In the genomic region with DNA sequence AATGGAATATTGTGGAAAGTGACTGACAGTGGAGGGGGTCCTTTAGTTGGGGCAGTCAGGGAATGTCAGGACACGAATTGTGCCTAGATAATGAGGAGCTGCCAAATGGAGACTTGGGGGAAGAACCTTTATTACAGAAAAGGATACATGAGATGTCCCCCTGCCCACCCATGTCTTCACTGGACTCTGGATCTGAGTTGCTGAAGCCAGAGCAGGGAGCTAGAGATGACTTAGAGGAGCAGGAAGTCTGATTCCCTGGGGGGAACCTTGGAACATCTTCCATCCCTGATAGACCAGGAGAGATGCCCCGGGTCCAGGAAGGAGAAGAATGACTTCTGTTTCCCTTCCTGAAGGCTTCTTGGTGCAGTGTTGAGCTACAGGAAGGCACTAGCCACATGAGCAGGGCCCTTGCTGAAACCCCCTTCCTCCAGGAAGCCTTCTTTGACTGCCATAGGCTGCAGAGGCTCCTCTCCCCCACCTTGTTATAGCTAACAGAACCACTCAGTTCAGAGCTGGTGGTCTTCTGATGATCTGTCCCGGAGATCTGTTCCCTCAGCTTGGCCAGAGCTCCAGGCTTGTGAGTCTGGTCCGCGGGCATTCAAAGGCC, we compare ENCODE assay signal across 10 cellular contexts. TPM values are rescaled to one million over a fixed set of nuclear protein-coding genes. Genes with fewer than 3 reads are reported as not detected.
DNase-seq lines count a peak whose midpoint lies in the region; ATAC-seq, FAIRE-seq and TF ChIP-seq lines count a peak whose summit lies in the region.
"Had no signal": no experiment of that assay in that cellular context is flagged by ENCODE, and none has a peak within 500 bp of the region (broad histone marks: within the 10 kb centered on the region; RNA-seq: fewer than 3 reads in every experiment).

No MANE protein-coding gene starts in this region.

- peaks cover 9% of the 10 kb centered on the region for H3K4me1 Mint-ChIP-seq in T-helper 2 cell treated with Interferon-gamma antibody and Interleukin-4, amounts not matched to agents 5 μg/mL and 100 μg/mL, for 36 hours (ENCODE audit: low read depth)

- H3K4me3 Mint-ChIP-seq in T-helper 2 cell treated with Interferon-gamma antibody and Interleukin-4, amounts not matched to agents 5 μg/mL and 100 μg/mL, for 36 hours = peak overlapping the region; percentile 85

- no peaks in the 10 kb centered on the region for H3K9me1 ChIP-seq in endothelial cell of umbilical vein (replicated peaks; ENCODE audit: control insufficient read depth, extremely low read depth, insufficient read depth, low read length)

- H3K9me3 Mint-ChIP-seq in T-helper 2 cell treated with Interferon-gamma antibody and Interleukin-4, amounts not matched to agents 5 μg/mL and 100 μg/mL, for 36 hours = no peaks in the 10 kb centered on the region

- H3K4me2 ChIP-seq in OCI-LY7 (ENCODE audit: low read length) = peak overlapping the region; percentile 83
- peak overlapping the region; percentile 45 for H3K4me2 ChIP-seq in endothelial cell of umbilical vein (ENCODE audit: insufficient read depth, low read length)
- peak overlapping the region; percentile 96 for H3K4me2 ChIP-seq in parathyroid adenoma (ENCODE audit: low read length)

- no peaks in the 10 kb centered on the region for H3K9me2 ChIP-seq in OCI-LY7 (ENCODE audit: insufficient read depth, low read length)

- no peak for FAIRE-seq in endothelial cell of umbilical vein (lab: Jason Lieb, UNC)

- no peak for TF ChIP-seq CTCF in OCI-LY7 (conservative IDR thresholded peaks at IDR 0.05; ENCODE audit: low read length)
- TF ChIP-seq CTCF in endothelial cell of umbilical vein (IDR thresholded peaks at IDR 0.05; ENCODE audit: extremely low read depth in 1 of 2, insufficient read depth in 1 of 2, low read depth in 1 of 2, low read length in 2 of 2) = no peak
- TF ChIP-seq CTCF in parathyroid adenoma (IDR thresholded peaks at IDR 0.05) = no peak
- TF ChIP-seq CTCF in gastrocnemius medialis (IDR thresholded peaks at IDR 0.05 in 4 of 5, conservative IDR thresholded peaks at IDR 0.05 in 1 of 5) = no peak

- dilution Hi-C loops in endothelial cell of umbilical vein (cut with MboI; ENCODE audit: extremely low pct_ligation_motif_present, low sequenced_read_pairs) = no loop called here

- H3K9me3 ChIP-seq in OCI-LY7 (ENCODE audit: low read length) (no peaks in the 10 kb centered on the region), endothelial cell of umbilical vein (replicated peaks; ENCODE audit: control insufficient read depth, insufficient read depth, low read length) (no peaks in the 10 kb centered on the region), parathyroid adenoma (ENCODE audit: control insufficient read depth, low read length) (no peaks in the 10 kb centered on the region), gastrocnemius medialis (no peaks in the 10 kb centered on the region)

- H3K36me3 Mint-ChIP-seq in T-helper 2 cell treated with Interferon-gamma antibody and Interleukin-4, amounts not matched to agents 5 μg/mL and 100 μg/mL, for 36 hours (ENCODE audit: low read depth) = no peaks in the 10 kb centered on the region

- BruUV-seq in OCI-LY7 (replicated peaks; lab: Mats Ljungman, UMichigan) (no TSS peak), endothelial cell of umbilical vein (replicated peaks; lab: Mats Ljungman, UMichigan) (no TSS peak)

- H3K27me3 ChIP-seq in endothelial cell of umbilical vein (ENCODE audit: control insufficient read depth in 2 of 2, insufficient read depth in 2 of 2, low read length in 2 of 2) (peaks cover 26 to 42% of the 10 kb centered on the region in 2 experiments), parathyroid adenoma (ENCODE audit: control insufficient read depth, insufficient read depth, low read length) (no peaks in the 10 kb centered on the region), gastrocnemius medialis (peaks cover 13 to 15% (median 13%) of the 10 kb centered on the region in 3 donors)

- in situ Hi-C loops in gastrocnemius medialis (cut with MboI; ENCODE audit: low sequenced_read_pairs in 4 of 4) = no loop called here

- H3K27ac Mint-ChIP-seq in T-helper 2 cell treated with Interferon-gamma antibody and Interleukin-4, amounts not matched to agents 5 μg/mL and 100 μg/mL, for 36 hours = no peak overlapping the region

- H4K20me1 ChIP-seq in OCI-LY7 (ENCODE audit: insufficient read depth, low read length) (no peaks in the 10 kb centered on the region), endothelial cell of umbilical vein (replicated peaks; ENCODE audit: control insufficient read depth, extremely low read depth, insufficient read depth, low read length) (no peaks in the 10 kb centered on the region)

- peaks cover 67% of the 10 kb centered on the region for H3K27me3 Mint-ChIP-seq in T-helper 2 cell treated with Interferon-gamma antibody and Interleukin-4, amounts not matched to agents 5 μg/mL and 100 μg/mL, for 36 hours (ENCODE audit: low read depth)

- H3K27ac ChIP-seq in OCI-LY7 (ENCODE audit: low read depth, low read length, poor library complexity, severe bottlenecking) (no peak overlapping the region), endothelial cell of umbilical vein (ENCODE audit: insufficient read depth, low read depth, low read length) (no peak overlapping the region), parathyroid adenoma (peak overlapping the region; percentile 95), gastrocnemius medialis (no peak overlapping the region)

- peaks cover 25% of the 10 kb centered on the region for H3K4me1 ChIP-seq in OCI-LY7 (ENCODE audit: insufficient read depth, low read length, poor library complexity, severe bottlenecking)
- peaks cover 11% of the 10 kb centered on the region for H3K4me1 ChIP-seq in endothelial cell of umbilical vein (ENCODE audit: control insufficient read depth, extremely low read depth, insufficient read depth, low read length)
- H3K4me1 ChIP-seq in parathyroid adenoma = peaks cover 21% of the 10 kb centered on the region
- peaks cover 0 to 8% of the 10 kb centered on the region in 2 donors for H3K4me1 ChIP-seq in gastrocnemius medialis

- ATAC-seq in GM21717 (IDR thresholded peaks at IDR 0.05; ENCODE audit: unreplicated experiment) = no peak
- ATAC-seq in gastrocnemius medialis = no peak

- POLR2A ChIA-PET in OCI-LY7 (lab: Charles Lee) (interaction anchor here (0.8 to 1.1 kb wide), 2 partner anchors 13 to 50 kb away, joined by 3 to 7 read pairs; no protein-coding TSS in a partner anchor), endothelial cell of umbilical vein (lab: Charles Lee) (interaction anchor here (0.7 kb wide), 1 partner anchor 47 kb away, joined by 3 read pairs; no protein-coding TSS in a partner anchor)

- H3K36me3 ChIP-seq in OCI-LY7 (ENCODE audit: insufficient read depth, low read length) = no peaks in the 10 kb centered on the region
- no peaks in the 10 kb centered on the region for H3K36me3 ChIP-seq in endothelial cell of umbilical vein (ENCODE audit: control insufficient read depth in 2 of 2, extremely low read depth in 1 of 2, insufficient read depth in 2 of 2, low read length in 2 of 2)
- H3K36me3 ChIP-seq in parathyroid adenoma (ENCODE audit: control insufficient read depth, insufficient read depth, low read length) = no peaks in the 10 kb centered on the region
- H3K36me3 ChIP-seq in gastrocnemius medialis = no peaks in the 10 kb centered on the region

- no peak for DNase-seq in T-helper 2 cell treated with Interferon-gamma antibody and Interleukin-4, amounts not matched to agents 5 μg/mL and 100 μg/mL, for 36 hours (ENCODE audit: low spot score)
- DNase-seq in T-helper 2 cell (no peak), OCI-LY7 (ENCODE audit: low spot score) (no peak), endothelial cell of umbilical vein (ENCODE audit: low read depth, low spot score) (no peak), gastrocnemius medialis (no peak), NCI-H524 (lab: John Stamatoyannopoulos, UW) (no peak)

- CTCF ChIA-PET in OCI-LY7 (lab: Charles Lee; ENCODE audit: unreplicated experiment) = interaction anchor here (0.6 kb wide), 1 partner anchor 107 kb away, joined by 3 read pairs; no protein-coding TSS in a partner anchor
- CTCF ChIA-PET in endothelial cell of umbilical vein (lab: Charles Lee) = interaction anchor here (0.6 to 4.6 kb wide), 12 partner anchors 9 to 193 kb away, joined by 3 to 17 read pairs (median 5); no protein-coding TSS in a partner anchor

- H2AFZ ChIP-seq in OCI-LY7 (ENCODE audit: low read length) (no peak overlapping the region), endothelial cell of umbilical vein (ENCODE audit: low read depth, low read length) (no peak overlapping the region), parathyroid adenoma (peak overlapping the region; percentile 92)

- intact Hi-C loops in OCI-LY7 (cut with micrococcal nuclease; ENCODE audit: unreplicated experiment) (no loop called here), endothelial cell of umbilical vein (cut with micrococcal nuclease) (no loop called here), gastrocnemius medialis (cut with DNase I; ENCODE audit: low total_unique reads) (no loop called here)

- no peaks in the 10 kb centered on the region for H3K79me2 ChIP-seq in OCI-LY7 (ENCODE audit: insufficient read depth, low read depth, low read length)
- H3K79me2 ChIP-seq in endothelial cell of umbilical vein (ENCODE audit: control insufficient read depth, insufficient read depth, low read length) = no peaks in the 10 kb centered on the region
- no peaks in the 10 kb centered on the region for H3K79me2 ChIP-seq in parathyroid adenoma

- H3K9ac ChIP-seq in endothelial cell of umbilical vein (replicated peaks; ENCODE audit: extremely low read depth, insufficient read depth, low read length) (no peak overlapping the region), parathyroid adenoma (no peak overlapping the region)

- TF ChIP-seq POLR2A in endothelial cell of umbilical vein (IDR thresholded peaks at IDR 0.05; ENCODE audit: low read depth, low read length) (no peak), gastrocnemius medialis (IDR thresholded peaks at IDR 0.05) (no peak)

- H3K4me3 ChIP-seq in OCI-LY7 (ENCODE audit: low read depth, low read length, poor library complexity, severe bottlenecking) = no peak overlapping the region
- H3K4me3 ChIP-seq in endothelial cell of umbilical vein (replicated peaks in 1 of 3; ENCODE audit: insufficient read depth in 1 of 3, low read depth in 1 of 3, low read length in 3 of 3) = no peak overlapping the region
- no peak overlapping the region for H3K4me3 ChIP-seq in parathyroid adenoma (ENCODE audit: low read depth, low read length)
- peak overlapping the region in 1 of 4 donors; percentile 42 for H3K4me3 ChIP-seq in gastrocnemius medialis

RNA-seq across cellular contexts. Expression of a gene that starts 0.7 kb away (rescaled TPM):
- 0.46 and 0.47 TPM in 2 replicates for total RNA-seq in OCI-LY7 (2014; rRNA removed; shearing (Covaris generic))
- total RNA-seq in OCI-LY7 (2022) = not detected in 2 replicates
- 0.22 and 0.30 TPM in 2 replicates for total RNA-seq in endothelial cell of umbilical vein
- 0.06 TPM in 2 replicates for polyA plus RNA-seq in endothelial cell of umbilical vein
- polyA plus RNA-seq in endothelial cell of umbilical vein (2011; cell fraction: cytosol; rRNA removed) = 0.08 and 0.11 TPM in 2 replicates
- polyA plus RNA-seq in endothelial cell of umbilical vein (2011; cell fraction: nucleus; rRNA removed) = 0.11 and 0.15 TPM in 2 replicates
- polyA plus RNA-seq in endothelial cell of umbilical vein (2012) = 0.05 and 0.12 TPM in 2 replicates
- polyA minus RNA-seq in endothelial cell of umbilical vein = 0.17 TPM in 1 of 2 replicates, not detected in the other
- 10.3 TPM for polyA minus RNA-seq in endothelial cell of umbilical vein (2011; cell fraction: cytosol; rRNA and poly(A)+ RNA removed)
- polyA minus RNA-seq in endothelial cell of umbilical vein (2011; cell fraction: nucleus; rRNA and poly(A)+ RNA removed) = not detected in 2 replicates
- 100 to 1,000 TPM in 2 of 4 donors, 10 to 100 TPM in 2; 67.6 to 147 (median 110) TPM for total RNA-seq in gastrocnemius medialis

RNA-seq across cellular contexts. Expression of a gene that starts 13.7 kb away (rescaled TPM):
- total RNA-seq in OCI-LY7 (2014; rRNA removed; shearing (Covaris generic)) = 0.26 TPM in 1 of 2 replicates, not detected in the other
- total RNA-seq in OCI-LY7 (2022) (not detected in 2 replicates), endothelial cell of umbilical vein (not detected in 2 replicates), gastrocnemius medialis (not detected)
- polyA plus RNA-seq in endothelial cell of umbilical vein = not detected in 2 replicates
- not detected in 2 replicates for polyA plus RNA-seq in endothelial cell of umbilical vein (2011; cell fraction: cytosol; rRNA removed)
- not detected in 2 replicates for polyA plus RNA-seq in endothelial cell of umbilical vein (2011; cell fraction: nucleus; rRNA removed)
- polyA plus RNA-seq in endothelial cell of umbilical vein (2012) = not detected in 2 replicates
- not detected in 2 replicates for polyA minus RNA-seq in endothelial cell of umbilical vein
- polyA minus RNA-seq in endothelial cell of umbilical vein (2011; cell fraction: cytosol; rRNA and poly(A)+ RNA removed) = not detected
- not detected in 2 replicates for polyA minus RNA-seq in endothelial cell of umbilical vein (2011; cell fraction: nucleus; rRNA and poly(A)+ RNA removed)
- total RNA-seq: HT-29, myocyte had no signal

RNA-seq across cellular contexts. Expression of a gene that starts 34.1 kb away (rescaled TPM):
- total RNA-seq in OCI-LY7 (2014; rRNA removed; shearing (Covaris generic)) = not detected in 2 replicates
- 0.13 and 0.18 TPM in 2 replicates for total RNA-seq in OCI-LY7 (2022)
- not detected in 2 replicates for total RNA-seq in endothelial cell of umbilical vein
- not detected in 2 replicates for polyA plus RNA-seq in endothelial cell of umbilical vein
- not detected in 2 replicates for polyA plus RNA-seq in endothelial cell of umbilical vein (2011; cell fraction: cytosol; rRNA removed)
- polyA plus RNA-seq in endothelial cell of umbilical vein (2011; cell fraction: nucleus; rRNA removed) = not detected in 2 replicates
- polyA plus RNA-seq in endothelial cell of umbilical vein (2012) = not detected in 2 replicates
- not detected in 2 replicates for polyA minus RNA-seq in endothelial cell of umbilical vein
- not detected for polyA minus RNA-seq in endothelial cell of umbilical vein (2011; cell fraction: cytosol; rRNA and poly(A)+ RNA removed)
- polyA minus RNA-seq in endothelial cell of umbilical vein (2011; cell fraction: nucleus; rRNA and poly(A)+ RNA removed) = not detected in 2 replicates
- not detected for total RNA-seq in gastrocnemius medialis
- total RNA-seq: HT-29, myocyte had no signal

RNA-seq across cellular contexts. Expression of a gene that starts 40.6 kb away (rescaled TPM):
- total RNA-seq in OCI-LY7 (2014; rRNA removed; shearing (Covaris generic)) = not detected in 2 replicates
- not detected in 2 replicates for total RNA-seq in OCI-LY7 (2022)
- total RNA-seq in endothelial cell of umbilical vein = 28.4 and 32.1 TPM in 2 replicates
- 38.4 and 43.0 TPM in 2 replicates for polyA plus RNA-seq in endothelial cell of umbilical vein
- polyA plus RNA-seq in endothelial cell of umbilical vein (2011; cell fraction: cytosol; rRNA removed) = 28.2 and 32.1 TPM in 2 replicates
- polyA plus RNA-seq in endothelial cell of umbilical vein (2011; cell fraction: nucleus; rRNA removed) = 15.6 and 18.6 TPM in 2 replicates
- 15.6 and 21.4 TPM in 2 replicates for polyA plus RNA-seq in endothelial cell of umbilical vein (2012)
- 18.9 and 24.6 TPM in 2 replicates for polyA minus RNA-seq in endothelial cell of umbilical vein
- polyA minus RNA-seq in endothelial cell of umbilical vein (2011; cell fraction: cytosol; rRNA and poly(A)+ RNA removed) = 2.6 TPM
- 9.0 and 12.1 TPM in 2 replicates for polyA minus RNA-seq in endothelial cell of umbilical vein (2011; cell fraction: nucleus; rRNA and poly(A)+ RNA removed)
- total RNA-seq in gastrocnemius medialis = 10 to 100 TPM in 3 of 4 donors, 1 to 10 TPM in 1; 8.9 to 19.8 (median 16.9) TPM

Comparison
In these comparisons a context has a peak if more than half of its experiments do, and no peak if none do; other contexts are left out.
1. H3K4me2 ChIP-seq: peak in every context shown above with its lines; median percentile 96 in parathyroid adenoma; 83 in OCI-LY7; 45 in endothelial cell of umbilical vein.
2. RNA of a gene that starts 0.7 kb away (total RNA-seq): 67.6 to 147 TPM in gastrocnemius medialis; 0.46 to 0.47 TPM in OCI-LY7 and 0.22 to 0.30 TPM in endothelial cell of umbilical vein; every median in the first group is over 10 times any median in the second.